Comparison of ENCODE assay signal across 15 cellular contexts in the genomic region with DNA sequence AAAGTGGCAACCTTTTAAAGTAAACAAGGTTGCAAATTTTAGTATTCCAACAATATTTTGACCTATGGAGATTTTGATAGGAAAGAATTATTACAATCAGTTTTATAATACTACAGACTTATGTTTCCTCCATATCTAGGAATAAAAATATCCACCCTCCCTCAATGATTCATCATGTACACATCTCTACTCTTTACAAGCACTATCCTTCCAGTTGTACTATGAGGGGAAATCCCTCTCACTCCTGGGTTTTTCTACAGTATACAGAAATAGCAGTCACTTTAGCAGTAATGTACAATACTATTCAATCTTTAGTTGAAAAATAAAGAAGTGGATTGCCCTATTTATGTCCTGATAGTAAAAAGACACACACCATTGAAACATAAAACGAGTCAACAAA. TPM values are rescaled to one million over a fixed set of nuclear protein-coding genes. Genes with fewer than 3 reads are reported as not detected.
DNase-seq lines count a peak whose midpoint lies in the region; ATAC-seq, FAIRE-seq and TF ChIP-seq lines count a peak whose summit lies in the region.
"Had no signal": no experiment of that assay in that cellular context is flagged by ENCODE, and none has a peak within 500 bp of the region (broad histone marks: within the 10 kb centered on the region; RNA-seq: fewer than 3 reads in every experiment).

No MANE protein-coding gene starts in this region.

- H3K27ac Mint-ChIP-seq in activated naive CD4-positive, alpha-beta T cell treated with anti-CD3 and anti-CD28 coated beads, Interleukin-2, amount 50 U/mL, for 72 hours: peak overlapping the region in 1 of 2 donors; percentile 73
- H3K27ac Mint-ChIP-seq in activated naive CD8-positive, alpha-beta T cell treated with anti-CD3 and anti-CD28 coated beads, Interleukin-2, amount 50 U/mL, for 24 hours: peak overlapping the region; percentile 83
- H3K27ac Mint-ChIP-seq: activated T-helper 1 cell treated with anti-CD3 and anti-CD28 coated beads, Interleukin-12 subunit alpha, Interleukin-12 subunit beta, Interleukin-2, Interleukin-4 antibody, amounts not matched to agents 30 ng/mL and 10 ng/mL and 1 ng/mL, durations not matched to agents 14 hours and 24 hours and 36 hours had no signal

- H3K27me3 Mint-ChIP-seq in activated naive CD8-positive, alpha-beta T cell treated with anti-CD3 and anti-CD28 coated beads, Interleukin-2, amount 50 U/mL, for 24 hours: no peaks in the 10 kb centered on the region
- H3K27me3 Mint-ChIP-seq: type B pancreatic cell had no signal

- peaks cover 9% of the 10 kb centered on the region for H3K4me1 ChIP-seq in foreskin keratinocyte

- peak; percentile 51 to 91 for ATAC-seq in activated naive CD4-positive, alpha-beta T cell treated with anti-CD3 and anti-CD28 coated beads, Interleukin-2, amount 50 U/mL, for 72 hours
- ATAC-seq in activated naive CD8-positive, alpha-beta T cell treated with anti-CD3 and anti-CD28 coated beads, Interleukin-2, amount 50 U/mL, for 24 hours: peak; percentile 93
- ATAC-seq in foreskin keratinocyte (peak; percentile 66), GM18909 (IDR thresholded peaks at IDR 0.05; ENCODE audit: poor library complexity, unreplicated experiment) (no peak)
- peak; percentile 85 for ATAC-seq in stimulated activated naive CD8-positive, alpha-beta T cell treated with anti-CD3 and anti-CD28 coated beads, Interleukin-15, Interleukin-2, amounts not matched to agents 100 U/mL and 50 U/mL, for 24 hours

- peaks cover 34% of the 10 kb centered on the region for H3K4me1 Mint-ChIP-seq in activated naive CD8-positive, alpha-beta T cell treated with anti-CD3 and anti-CD28 coated beads, Interleukin-2, amount 50 U/mL, for 24 hours

- H3K27ac ChIP-seq in foreskin keratinocyte: no peak overlapping the region

- H3K36me3 Mint-ChIP-seq in activated naive CD4-positive, alpha-beta T cell treated with anti-CD3 and anti-CD28 coated beads, Interleukin-2, amount 50 U/mL, for 72 hours: peaks cover 0 to 13% of the 10 kb centered on the region in 2 donors
- peaks cover 25% of the 10 kb centered on the region for H3K36me3 Mint-ChIP-seq in activated naive CD8-positive, alpha-beta T cell treated with anti-CD3 and anti-CD28 coated beads, Interleukin-2, amount 50 U/mL, for 24 hours (ENCODE audit: low read depth)

- TF ChIP-seq POLR2A in GM12892 (IDR thresholded peaks at IDR 0.05; ENCODE audit: low read depth, low read length): no peak

- no peaks in the 10 kb centered on the region for H3K27me3 ChIP-seq in foreskin keratinocyte

- no peak for DNase-seq in activated naive CD4-positive, alpha-beta T cell treated with anti-CD3 and anti-CD28 coated beads, Interleukin-2, amount 50 U/mL, for 72 hours (ENCODE audit: low spot score in 2 of 2)
- no peak for DNase-seq in activated naive CD4-positive, alpha-beta T cell treated with Interleukin-2 at 50 U/mL for 16 hours
- no peak for DNase-seq in activated naive CD8-positive, alpha-beta T cell treated with anti-CD3 and anti-CD28 coated beads, Interleukin-2, amount 50 U/mL, for 24 hours
- peak in 1 of 2 donors; percentile 44 for DNase-seq in foreskin keratinocyte
- DNase-seq in stimulated activated naive CD8-positive, alpha-beta T cell treated with anti-CD3 and anti-CD28 coated beads, Interleukin-15, Interleukin-2, amounts not matched to agents 100 U/mL and 50 U/mL, for 24 hours: no peak
- no peak for DNase-seq in GM12892 (ENCODE audit: insufficient read length)
- DNase-seq in AG20443 (ENCODE audit: low spot score): no peak
- DNase-seq: activated CD4-positive, alpha-beta T cell treated with anti-CD3 and anti-CD28 coated beads for 4 hours; caudate nucleus; DMS 273 treated with DMSO at 0.1 percent for 48 hours; OCI-M1; stimulated activated CD8-positive, alpha-beta memory T cell treated with anti-CD3 and anti-CD28 coated beads, Interleukin-4, amount 100 ng/mL, for 48 hours had no signal

- H3K4me3 Mint-ChIP-seq in activated naive CD8-positive, alpha-beta T cell treated with anti-CD3 and anti-CD28 coated beads, Interleukin-2, amount 50 U/mL, for 24 hours: no peak overlapping the region
- H3K4me3 Mint-ChIP-seq: activated T-helper 1 cell treated with anti-CD3 and anti-CD28 coated beads, Interleukin-12 subunit alpha, Interleukin-12 subunit beta, Interleukin-2, Interleukin-4 antibody, amounts not matched to agents 30 ng/mL and 10 ng/mL and 1 ng/mL, durations not matched to agents 14 hours and 24 hours and 36 hours; type B pancreatic cell had no signal

- FAIRE-seq in GM12892 (lab: Jason Lieb, UNC): no peak

- no peak for TF ChIP-seq CTCF in foreskin keratinocyte (conservative IDR thresholded peaks at IDR 0.05)

- H3K9me3 Mint-ChIP-seq in activated naive CD4-positive, alpha-beta T cell treated with anti-CD3 and anti-CD28 coated beads, Interleukin-2, amount 50 U/mL, for 72 hours: no peaks in the 10 kb centered on the region
- no peaks in the 10 kb centered on the region for H3K9me3 Mint-ChIP-seq in activated naive CD8-positive, alpha-beta T cell treated with anti-CD3 and anti-CD28 coated beads, Interleukin-2, amount 50 U/mL, for 24 hours
- H3K9me3 Mint-ChIP-seq: activated T-helper 1 cell treated with anti-CD3 and anti-CD28 coated beads, Interleukin-12 subunit alpha, Interleukin-12 subunit beta, Interleukin-2, Interleukin-4 antibody, amounts not matched to agents 30 ng/mL and 10 ng/mL and 1 ng/mL, durations not matched to agents 14 hours and 24 hours and 36 hours; type B pancreatic cell had no signal

RNA-seq across cellular contexts. Expression of a gene that starts 46.3 kb away (rescaled TPM):
- 10 to 100 TPM in 1 of 2 donors, 1 to 10 TPM in 1; 5.2 to 11.7 TPM for total RNA-seq in activated naive CD4-positive, alpha-beta T cell treated with anti-CD3 and anti-CD28 coated beads, Interleukin-2, amount 50 U/mL, for 72 hours
- total RNA-seq in foreskin keratinocyte: not detected in 2 replicates
- not detected in 2 replicates for polyA plus RNA-seq in foreskin keratinocyte
- not detected for polyA plus RNA-seq in GM12892 (2012; ENCODE audit: missing spikeins)
